In genomic region chr11:119065369-119065768, GRCh38 we compare ENCODE assay signal across 9 cellular contexts. TPM values are rescaled to one million over a fixed set of nuclear protein-coding genes. Genes with fewer than 3 reads are reported as not detected.
DNase-seq lines count a peak whose midpoint lies in the region; ATAC-seq, FAIRE-seq and TF ChIP-seq lines count a peak whose summit lies in the region.
"Had no signal": no experiment of that assay in that cellular context is flagged by ENCODE, and none has a peak within 500 bp of the region (broad histone marks: within the 10 kb centered on the region; RNA-seq: fewer than 3 reads in every experiment).

No MANE protein-coding gene starts in this region.

- H3K9me3 ChIP-seq in osteoblast (ENCODE audit: low read depth, low read length): no peaks in the 10 kb centered on the region

- peaks cover 46% of the 10 kb centered on the region for H3K79me2 ChIP-seq in osteoblast (ENCODE audit: insufficient read depth, low read length)

- H3K36me3 ChIP-seq in BJ (ENCODE audit: control insufficient read depth, insufficient read depth, low read length): peaks cover 4% of the 10 kb centered on the region
- H3K36me3 ChIP-seq in bronchial epithelial cell (ENCODE audit: control insufficient read depth, insufficient read depth, low read length): peaks cover 4% of the 10 kb centered on the region
- peaks cover 8% of the 10 kb centered on the region for H3K36me3 ChIP-seq in osteoblast (ENCODE audit: insufficient read depth, low read length)

- H3K27me3 ChIP-seq in BJ (ENCODE audit: control insufficient read depth, insufficient read depth, low read length): no peaks in the 10 kb centered on the region
- H3K27me3 ChIP-seq in bronchial epithelial cell (ENCODE audit: control insufficient read depth, insufficient read depth, low read length): no peaks in the 10 kb centered on the region
- no peaks in the 10 kb centered on the region for H3K27me3 ChIP-seq in osteoblast (ENCODE audit: insufficient read depth, low read length)

- TF ChIP-seq CTCF in BJ (IDR thresholded peaks at IDR 0.05; ENCODE audit: insufficient read depth, low read depth, low read length) (peak; percentile 55), bronchial epithelial cell (IDR thresholded peaks at IDR 0.05; ENCODE audit: insufficient read depth, low read length, severe bottlenecking) (peak; percentile 74), osteoblast (IDR thresholded peaks at IDR 0.05; ENCODE audit: extremely low read depth, low read depth, low read length) (peak; percentile 54)

- DNase-seq in BJ (ENCODE audit: low read depth) (no peak), H4 (ENCODE audit: low spot score) (peak; percentile 33), SW 1271 (lab: John Stamatoyannopoulos, UW) (peak; percentile 33 to 45), bronchial epithelial cell (ENCODE audit: low read depth) (peak; percentile 30), osteoblast (ENCODE audit: insufficient read length, low spot score, missing footprints) (peak; percentile 87), COR-L47 (lab: John Stamatoyannopoulos, UW) (no peak)

- no peak overlapping the region for H3K4me2 ChIP-seq in osteoblast (ENCODE audit: insufficient read depth, low read length)

- no peak for ATAC-seq in GM18873 (IDR thresholded peaks at IDR 0.05; ENCODE audit: low FRiP score, unreplicated experiment)
- ATAC-seq in HG03469 (IDR thresholded peaks at IDR 0.05; ENCODE audit: unreplicated experiment): no peak

- H3K27ac ChIP-seq in osteoblast (ENCODE audit: low read depth, low read length): no peak overlapping the region

- FAIRE-seq in bronchial epithelial cell (lab: Jason Lieb, UNC): no peak
- FAIRE-seq: islet of Langerhans had no signal

- CTCF ChIA-PET in BJ (lab: Yijun Ruan, JAX): interaction anchor here (0.6 to 1.9 kb wide), 7 partner anchors 18 to 273 kb away, joined by 3 to 7 read pairs (median 3); partner anchors contain the start of gene HMBS

- POLR2A ChIA-PET in BJ (lab: Charles Lee): no interaction called here

- peaks cover 8% of the 10 kb centered on the region for H3K4me1 ChIP-seq in osteoblast (ENCODE audit: insufficient read depth, low read length)

- H3K4me3 ChIP-seq in BJ (ENCODE audit: low read depth, low read length) (no peak overlapping the region), bronchial epithelial cell (ENCODE audit: low read depth, low read length) (no peak overlapping the region), osteoblast (ENCODE audit: insufficient read depth, low read length) (no peak overlapping the region)

- H2AFZ ChIP-seq in osteoblast (ENCODE audit: low read length): no peak overlapping the region

- no peaks in the 10 kb centered on the region for H4K20me1 ChIP-seq in osteoblast (ENCODE audit: insufficient read depth, low read length)

RNA-seq across cellular contexts. Expression of gene VPS11, which starts 2.2 kb away (rescaled TPM):
- 11.4 and 15.9 TPM in 2 replicates for polyA plus RNA-seq in BJ (2011; rRNA removed)
- 22.0 and 26.1 TPM in 2 replicates for polyA minus RNA-seq in BJ (2011; rRNA and poly(A)+ RNA removed)
- 13.8 and 19.2 TPM in 2 replicates for total RNA-seq in H4 (2014; rRNA removed; shearing (Covaris generic))
- total RNA-seq in bronchial epithelial cell (24.5 and 27.0 TPM in 2 replicates), osteoblast (35.1 and 37.1 TPM in 2 replicates)

RNA-seq across cellular contexts. Expression of gene HYOU1, which starts 8.4 kb away (rescaled TPM):
- 115 and 123 TPM in 2 replicates for polyA plus RNA-seq in BJ (2011; rRNA removed)
- polyA minus RNA-seq in BJ (2011; rRNA and poly(A)+ RNA removed): 92.4 and 167 TPM in 2 replicates
- 134 and 143 TPM in 2 replicates for total RNA-seq in H4 (2014; rRNA removed; shearing (Covaris generic))
- total RNA-seq in bronchial epithelial cell (292 and 301 TPM in 2 replicates), osteoblast (94.9 and 117 TPM in 2 replicates)

RNA-seq across cellular contexts. Expression of gene HMBS, which starts 19.3 kb away (rescaled TPM):
- polyA plus RNA-seq in BJ (2011; rRNA removed): 38.4 and 54.9 TPM in 2 replicates
- polyA minus RNA-seq in BJ (2011; rRNA and poly(A)+ RNA removed): 22.1 and 29.0 TPM in 2 replicates
- 6.2 and 16.4 TPM in 2 replicates for total RNA-seq in H4 (2014; rRNA removed; shearing (Covaris generic))
- total RNA-seq in bronchial epithelial cell (6.3 and 10.0 TPM in 2 replicates), osteoblast (5.0 and 8.7 TPM in 2 replicates)

RNA-seq across cellular contexts. Expression of gene SLC37A4, which starts 34.7 kb away (rescaled TPM):
- polyA plus RNA-seq in BJ (2011; rRNA removed): 14.1 and 21.4 TPM in 2 replicates
- polyA minus RNA-seq in BJ (2011; rRNA and poly(A)+ RNA removed): 10.4 and 18.2 TPM in 2 replicates
- 21.7 and 26.6 TPM in 2 replicates for total RNA-seq in H4 (2014; rRNA removed; shearing (Covaris generic))
- total RNA-seq in bronchial epithelial cell: 9.9 and 11.6 TPM in 2 replicates
- 13.0 and 14.8 TPM in 2 replicates for total RNA-seq in osteoblast

RNA-seq across cellular contexts. Expression of gene DPAGT1, which starts 36.3 kb away (rescaled TPM):
- 67.4 and 75.6 TPM in 2 replicates for polyA plus RNA-seq in BJ (2011; rRNA removed)
- polyA minus RNA-seq in BJ (2011; rRNA and poly(A)+ RNA removed): 48.9 and 101 TPM in 2 replicates
- total RNA-seq in H4 (2014; rRNA removed; shearing (Covaris generic)): 25.0 and 43.7 TPM in 2 replicates
- total RNA-seq in bronchial epithelial cell: 9.5 and 12.1 TPM in 2 replicates
- total RNA-seq in osteoblast: 20.3 and 22.1 TPM in 2 replicates

Comparison
In these comparisons a context has a peak if more than half of its experiments do, and no peak if none do; other contexts are left out.
1. DNase-seq: peak in H4 (single experiment), SW 1271 (2 of 2), bronchial epithelial cell (single experiment) and osteoblast (single experiment); none in BJ (single experiment) and COR-L47 (single experiment).
2. Peak in every context shown above with its lines, with median percentiles within 50 percentile points of each other: CTCF ChIP-seq.